In genomic region chr14:95256011-95256775, GRCh38 we compare ENCODE assay signal across 9 cellular contexts.
DNase-seq lines count a peak whose midpoint lies in the region; ATAC-seq and TF ChIP-seq lines count a peak whose summit lies in the region.
"Had no signal": no experiment of that assay in that cellular context is flagged by ENCODE, and none has a peak within 500 bp of the region (broad histone marks: within the 10 kb centered on the region; RNA-seq: fewer than 3 reads in every experiment).

No MANE protein-coding gene starts in this region.

- intact Hi-C loops in left ventricle myocardium superior (cut with micrococcal nuclease): no loop called here

- peaks cover 19 to 46% of the 10 kb centered on the region in 2 donors for H3K4me1 ChIP-seq in mucosa of rectum (ENCODE audit: control insufficient read depth in 2 of 2, insufficient read depth in 2 of 2, low read length in 2 of 2)

- TF ChIP-seq POLR2A in erythroblast (IDR thresholded peaks at IDR 0.05; ENCODE audit: low read length): no peak

- no peak for TF ChIP-seq CTCF in coronary artery (IDR thresholded peaks at IDR 0.05)

- H3K9me3 ChIP-seq in mucosa of rectum (ENCODE audit: control insufficient read depth in 2 of 2, low read length in 2 of 2): no peaks in the 10 kb centered on the region

- no peak overlapping the region for H3K4me3 ChIP-seq in coronary artery
- H3K4me3 ChIP-seq in mucosa of rectum (ENCODE audit: low read length in 2 of 2): no peak overlapping the region

- ATAC-seq in HG02759 (IDR thresholded peaks at IDR 0.05; ENCODE audit: unreplicated experiment) (no peak), left ventricle myocardium superior (no peak)

- DNase-seq in Daoy (ENCODE audit: low read depth): peak; percentile 71
- peak; percentile 96 for DNase-seq in NCI-H2107 treated with DMSO at 0.1 percent for 48 hours (lab: John Stamatoyannopoulos, UW; ENCODE audit: unreplicated experiment)
- peak; percentile 65 for DNase-seq in coronary artery (ENCODE audit: low spot score)
- DNase-seq in Kasumi-1 (lab: John Stamatoyannopoulos, UW): no peak
- DNase-seq in left ventricle myocardium superior: no peak
- no peak for DNase-seq in erythroblast (lab: John Stamatoyannopoulos, UW)
- DNase-seq: SW 1271 had no signal

- H3K9ac ChIP-seq in mucosa of rectum (ENCODE audit: low read depth in 1 of 2, low read length in 2 of 2): peak overlapping the region; percentile 19 to 45

- peaks cover 0 to 7% of the 10 kb centered on the region in 2 donors for H3K36me3 ChIP-seq in mucosa of rectum (ENCODE audit: control insufficient read depth in 2 of 2, insufficient read depth in 2 of 2, low read length in 2 of 2)

- no peak overlapping the region for H3K27ac ChIP-seq in coronary artery
- peak overlapping the region; percentile 75 to 79 for H3K27ac ChIP-seq in mucosa of rectum (ENCODE audit: low read depth in 2 of 2, low read length in 2 of 2)

- no peaks in the 10 kb centered on the region for H3K27me3 ChIP-seq in mucosa of rectum (ENCODE audit: control insufficient read depth in 2 of 2, insufficient read depth in 2 of 2, low read length in 2 of 2)

Comparison
In these comparisons a context has a peak if more than half of its experiments do, and no peak if none do; other contexts are left out.
1. DNase-seq: peak in Daoy (single experiment), NCI-H2107 treated with DMSO at 0.1 percent for 48 hours (single experiment) and coronary artery (single experiment); none in Kasumi-1 (0 of 2), left ventricle myocardium superior (single experiment) and erythroblast (0 of 2).
2. H3K27ac ChIP-seq: peak in mucosa of rectum (2 of 2); none in coronary artery (0 of 2).